In genomic region chr16:23149267-23149992, GRCh38 we compare ENCODE assay signal across 8 cellular contexts.
DNase-seq lines count a peak whose midpoint lies in the region; ATAC-seq and TF ChIP-seq lines count a peak whose summit lies in the region.

TSS of gene USP31 (minus strand) at chr16:23149452. CDS start at chr16:23149270, 182 bp downstream.

- ATAC-seq in HG03354 (IDR thresholded peaks at IDR 0.05; ENCODE audit: poor library complexity, severe bottlenecking, unreplicated experiment) = peak; percentile 95
- ATAC-seq in central memory CD8-positive, alpha-beta T cell (replicated peaks; ENCODE audit: extremely low read depth, poor library complexity, severe bottlenecking) = peak; percentile 98

- peak; percentile 93 for DNase-seq in AG10803 (ENCODE audit: low read depth)
- peak; percentile 89 for DNase-seq in NCI-H345 treated with DMSO at 0.1 percent for 48 hours (lab: John Stamatoyannopoulos, UW; ENCODE audit: unreplicated experiment)
- peak; percentile 79 for DNase-seq in activated CD4-positive, CD25-positive, alpha-beta regulatory T cell treated with anti-CD3 and anti-CD28 coated beads, Interleukin-2, amount 50 U/mL, for 16 hours (ENCODE audit: low read depth, low spot score)
- peak; percentile 72 to 79 for DNase-seq in central memory CD8-positive, alpha-beta T cell (ENCODE audit: low spot score in 2 of 2)
- DNase-seq in inferior parietal cortex (ENCODE audit: extremely low spot score) = peak; percentile 91
- peak; percentile 88 for DNase-seq in smooth muscle cell of the brain vasculature (ENCODE audit: low read depth, low spot score)

- peaks cover 7% of the 10 kb centered on the region for H3K27me3 Mint-ChIP-seq in central memory CD8-positive, alpha-beta T cell

- TF ChIP-seq CTCF in AG10803 (conservative IDR thresholded peaks at IDR 0.05; ENCODE audit: low read length) = no peak

- peaks cover 23% of the 10 kb centered on the region for H3K4me1 Mint-ChIP-seq in central memory CD8-positive, alpha-beta T cell

- peaks cover 2% of the 10 kb centered on the region for H3K36me3 Mint-ChIP-seq in central memory CD8-positive, alpha-beta T cell (ENCODE audit: insufficient read depth)

- TF ChIP-seq POLR2A in GM19099 (IDR thresholded peaks at IDR 0.05; ENCODE audit: extremely low read depth, insufficient read length, low read depth) = peak; percentile 49

- H3K27ac Mint-ChIP-seq in central memory CD8-positive, alpha-beta T cell (ENCODE audit: low read depth) = peak within 1 kb of the TSS; percentile 38

- H3K4me3 Mint-ChIP-seq in central memory CD8-positive, alpha-beta T cell = peak within 1 kb of the TSS; percentile 88

- H3K4me3 ChIP-seq in AG10803 (ENCODE audit: low read length) = peak within 1 kb of the TSS; percentile 82

- H3K9me3 Mint-ChIP-seq in central memory CD8-positive, alpha-beta T cell = no peaks in the 10 kb centered on the region

Comparison
In these comparisons a context has a peak if more than half of its experiments do, and no peak if none do; other contexts are left out.
1. Peak in every context shown above with its lines: DNase-seq, ATAC-seq and H3K4me3 ChIP-seq.